In genomic region chr3:53223025-53223424, GRCh38 we compare ENCODE assay signal across 27 cellular contexts. TPM values are rescaled to one million over a fixed set of nuclear protein-coding genes. Genes with fewer than 3 reads are reported as not detected.
DNase-seq lines count a peak whose midpoint lies in the region; ATAC-seq, FAIRE-seq and TF ChIP-seq lines count a peak whose summit lies in the region.
"Had no signal": no experiment of that assay in that cellular context is flagged by ENCODE, and none has a peak within 500 bp of the region (broad histone marks: within the 10 kb centered on the region; RNA-seq: fewer than 3 reads in every experiment).

No MANE protein-coding gene starts in this region.

- TF ChIP-seq POLR2A in HepG2 (IDR thresholded peaks at IDR 0.05; ENCODE audit: insufficient read depth in 1 of 2, low read depth in 2 of 2, low read length in 2 of 2) (0 out of 4 replicates have a peak, but pooled peaks of 1 of the 2 experiments have one; percentile 27), right lobe of liver (IDR thresholded peaks at IDR 0.05) (no peak)

- H3K27me3 Mint-ChIP-seq in WTC11 (ENCODE audit: low read depth) (no peaks in the 10 kb centered on the region; the same call in 1 of the 2 replicates), nephron progenitor cell (ENCODE audit: low read depth, poor library complexity) (peaks cover 2% of the 10 kb centered on the region)
- H3K27me3 Mint-ChIP-seq: IgD-negative memory B cell, T-cell had no signal

- H3K79me2 ChIP-seq in HepG2 (ENCODE audit: insufficient read depth, low read length): no peaks in the 10 kb centered on the region

- H3K4me3 Mint-ChIP-seq in WTC11 (no peak overlapping the region), nephron progenitor cell (no peak overlapping the region)
- H3K4me3 Mint-ChIP-seq: activated T-cell treated with anti-CD3 and anti-CD28 coated beads, Interleukin-2, amount 50 U/mL, for 4 hours; IgD-negative memory B cell; stimulated activated effector memory CD8-positive, alpha-beta T cell treated with anti-CD3 and anti-CD28 coated beads, Interleukin-12 subunit alpha, Interleukin-12 subunit beta, amount 100 ng/mL, for 72 hours; T-cell had no signal

- in situ Hi-C loops in HepG2 (cut with HindIII; ENCODE audit: extremely low pct_ligation_motif_present, low pct_unique_long_range_greater_than_20kb) (no loop called here), KBM-7 (cut with MboI; ENCODE audit: low pct_unique_long_range_greater_than_20kb, low sequenced_read_pairs) (no loop called here)

- TF ChIP-seq CTCF in HepG2 (CRISPR knock-in tag; IDR thresholded peaks at IDR 0.05) (no peak), right lobe of liver (IDR thresholded peaks at IDR 0.05) (no peak), WTC11 (IDR thresholded peaks at IDR 0.05) (no peak), nephron progenitor cell (IDR thresholded peaks at IDR 0.05) (no peak), upper lobe of right lung (IDR thresholded peaks at IDR 0.05) (no peak)

- intact Hi-C loops in HepG2 (cut with micrococcal nuclease; ENCODE audit: unreplicated experiment) (loop anchor here (5.0 kb wide), 1 partner anchor 34 kb away; the partner anchor contains the start of gene TKT), right lobe of liver (cut with DNase I) (no loop called here), upper lobe of right lung (cut with DNase I) (no loop called here)

- 0 out of 2 replicates have a peak, but pooled peaks cover 3% of the 10 kb centered on the region for H4K20me1 ChIP-seq in HepG2 (ENCODE audit: insufficient read depth, low read length)

- 75% methylated on average over 2 of the region's 7 CpGs for WGBS in HepG2 (ENCODE audit: low lambda C conversion rate)
- 47% methylated on average over 3 of the region's 7 CpGs for WGBS in right lobe of liver (ENCODE audit: insufficient coverage, low coverage, low lambda C conversion rate, missing lambda C conversion rate)

- ATAC-seq in HepG2 (peak; percentile 9), right lobe of liver (no peak), WTC11 (no peak), upper lobe of right lung (no peak), GM18511 (IDR thresholded peaks at IDR 0.05; ENCODE audit: unreplicated experiment) (no peak)
- ATAC-seq: activated T-cell treated with anti-CD3 and anti-CD28 coated beads, Interleukin-2, amount 50 U/mL, for 4 hours; left lobe of liver; stimulated activated effector memory CD8-positive, alpha-beta T cell treated with anti-CD3 and anti-CD28 coated beads, Interleukin-12 subunit alpha, Interleukin-12 subunit beta, amount 100 ng/mL, for 72 hours; T-cell had no signal

- peaks cover 22 to 42% of the 10 kb centered on the region in 2 experiments for H3K36me3 ChIP-seq in HepG2 (replicated peaks in 1 of 2; ENCODE audit: control insufficient read depth in 1 of 2, insufficient read depth in 2 of 2, low read length in 2 of 2)
- H3K36me3 ChIP-seq in right lobe of liver: peaks cover 1 to 49% (median 23%) of the 10 kb centered on the region in 4 donors
- peaks cover 48% of the 10 kb centered on the region for H3K36me3 ChIP-seq in upper lobe of right lung

- H3K4me1 Mint-ChIP-seq in WTC11 (peaks cover 5% of the 10 kb centered on the region), nephron progenitor cell (peaks cover 6% of the 10 kb centered on the region)

- H3K4me3 ChIP-seq in HepG2 (replicated peaks in 1 of 3; ENCODE audit: insufficient read depth in 1 of 3, low read depth in 2 of 3, low read length in 3 of 3) (no peak overlapping the region), right lobe of liver (no peak overlapping the region), upper lobe of right lung (no peak overlapping the region)
- H3K4me3 ChIP-seq: upper lobe of left lung had no signal

- H3K36me3 Mint-ChIP-seq in WTC11 (peaks cover 45% of the 10 kb centered on the region), nephron progenitor cell (ENCODE audit: low read depth) (peaks cover 38% of the 10 kb centered on the region)

- no peak for FAIRE-seq in HepG2 (lab: Jason Lieb, UNC)
- FAIRE-seq: GM12892 had no signal

- TF ChIP-seq EP300 in HepG2 (IDR thresholded peaks at IDR 0.05; ENCODE audit: low read depth in 2 of 2, low read length in 2 of 2) (no peak), HepG2 (CRISPR knock-in tag; IDR thresholded peaks at IDR 0.05; ENCODE audit: borderline replicate concordance) (no peak)

- H3K9me3 Mint-ChIP-seq in WTC11: no peaks in the 10 kb centered on the region
- H3K9me3 Mint-ChIP-seq in nephron progenitor cell: no peaks in the 10 kb centered on the region
- H3K9me3 Mint-ChIP-seq: activated T-cell treated with anti-CD3 and anti-CD28 coated beads, Interleukin-2, amount 50 U/mL, for 4 hours; IgD-negative memory B cell; stimulated activated effector memory CD8-positive, alpha-beta T cell treated with anti-CD3 and anti-CD28 coated beads, Interleukin-12 subunit alpha, Interleukin-12 subunit beta, amount 100 ng/mL, for 72 hours; T-cell had no signal

- H3K4me1 ChIP-seq in HepG2 (ENCODE audit: insufficient read depth, low read length): peaks cover 63% of the 10 kb centered on the region
- no peaks in the 10 kb centered on the region for H3K4me1 ChIP-seq in right lobe of liver
- H3K4me1 ChIP-seq in upper lobe of right lung: no peaks in the 10 kb centered on the region
- H3K4me1 ChIP-seq: upper lobe of left lung had no signal

- H3K9ac ChIP-seq in HepG2 (ENCODE audit: insufficient read depth, low read depth, low read length): no peak overlapping the region

- H3K27ac ChIP-seq in HepG2 (ENCODE audit: extremely low read length, insufficient read depth, low read length): peak overlapping the region; percentile 75
- no peak overlapping the region for H3K27ac ChIP-seq in right lobe of liver
- no peak overlapping the region for H3K27ac ChIP-seq in upper lobe of right lung
- H3K27ac ChIP-seq: brain microvascular endothelial cell, C4-2B, upper lobe of left lung had no signal

- no TSS peak for BruUV-seq in HepG2 (replicated peaks; lab: Mats Ljungman, UMichigan)

- TF ChIP-seq RAD21 in HepG2 (CRISPR knock-in tag; IDR thresholded peaks at IDR 0.05): no peak

- no peak overlapping the region for H2AFZ ChIP-seq in HepG2 (ENCODE audit: low read length)

- H3K9me3 ChIP-seq in HepG2 (ENCODE audit: low read length) (no peaks in the 10 kb centered on the region), right lobe of liver (no peaks in the 10 kb centered on the region), upper lobe of right lung (no peaks in the 10 kb centered on the region)
- H3K9me3 ChIP-seq: upper lobe of left lung had no signal

- H3K27me3 ChIP-seq in HepG2 (ENCODE audit: control insufficient read depth in 1 of 2, insufficient read depth in 2 of 2, low read length in 2 of 2): no peaks in the 10 kb centered on the region
- no peaks in the 10 kb centered on the region for H3K27me3 ChIP-seq in right lobe of liver
- H3K27me3 ChIP-seq in upper lobe of right lung: no peaks in the 10 kb centered on the region
- H3K27me3 ChIP-seq: brain microvascular endothelial cell, upper lobe of left lung had no signal

- DNase-seq in HepG2 (ENCODE audit: low spot score) (peak; percentile 20), right lobe of liver (no peak), WTC11 (ENCODE audit: low spot score) (no peak), nephron progenitor cell (no peak), upper lobe of right lung (peak; percentile 36), KBM-7 (no peak)
- no peak for DNase-seq in activated CD8-positive, alpha-beta memory T cell treated with anti-CD3 and anti-CD28 coated beads, Interleukin-2, amount 50 U/mL, for 48 hours
- DNase-seq: activated CD4-positive, alpha-beta T cell treated with anti-CD3 and anti-CD28 coated beads, Interleukin-2, amount 50 U/mL, for 1 hour; activated CD4-positive, CD25-positive, alpha-beta regulatory T cell; activated naive CD4-positive, alpha-beta T cell; activated T-cell treated with anti-CD3 and anti-CD28 coated beads, Interleukin-2, amount 50 U/mL, for 4 hours; brain microvascular endothelial cell; COR-L47; effector CD8-positive, alpha-beta T cell; HCEC 1CT; mesenchymal stem cell; NCI-H446; NCI-H774; occipital lobe; T-cell had no signal

- no peak overlapping the region for H3K4me2 ChIP-seq in HepG2 (ENCODE audit: low read depth, low read length)

- POLR2A ChIA-PET in HepG2 (lab: Yijun Ruan, JAX): interaction anchor here (1.3 to 1.5 kb wide), 2 partner anchors 47 to 63 kb away, joined by 3 read pairs; no protein-coding TSS in a partner anchor
- POLR2A ChIA-PET in WTC11 (lab: Charles Lee): interaction anchor here (1.4 kb wide), 1 partner anchor 127 kb away, joined by 3 read pairs; no protein-coding TSS in a partner anchor

- CTCF ChIA-PET in HepG2 (lab: Yijun Ruan, JAX; ENCODE audit: low intra/inter-chr PET ratio, low total read pairs): no interaction called here
- CTCF ChIA-PET in WTC11 (lab: Charles Lee): interaction anchor here (0.9 to 1.6 kb wide), 4 partner anchors 8 to 127 kb away, joined by 3 to 7 read pairs (median 4); no protein-coding TSS in a partner anchor

- peak overlapping the region; percentile 83 for H3K27ac Mint-ChIP-seq in WTC11
- H3K27ac Mint-ChIP-seq in nephron progenitor cell: peak overlapping the region; percentile 84
- H3K27ac Mint-ChIP-seq: IgD-negative memory B cell, T-cell had no signal

RNA-seq across cellular contexts. Expression of gene TKT, which starts 32.8 kb away (rescaled TPM):
- 196 and 238 TPM in 2 replicates for total RNA-seq in HepG2 (2016; rRNA removed; fragmentation: Illumina TruSeq; extraction: Trizol)
- 73.9 and 83.5 TPM in 2 replicates for total RNA-seq in HepG2 (2016; cell fraction: cytosol; rRNA removed; fragmentation: Illumina TruSeq; extraction: Trizol; ENCODE audit: low read depth)
- total RNA-seq in HepG2 (2016; cell fraction: insoluble cytoplasmic fraction; rRNA removed; fragmentation: Illumina TruSeq; extraction: Trizol): 153 and 251 TPM in 2 replicates
- 138 and 161 TPM in 2 replicates for total RNA-seq in HepG2 (2016; cell fraction: membrane; rRNA removed; fragmentation: Illumina TruSeq; extraction: Trizol)
- 157 and 193 TPM in 2 replicates for total RNA-seq in HepG2 (2016; cell fraction: nucleus; rRNA removed; fragmentation: Illumina TruSeq; extraction: Trizol)
- polyA plus RNA-seq in HepG2 (2011; rRNA removed): 150 and 188 TPM in 2 replicates
- polyA plus RNA-seq in HepG2 (2011; cell fraction: cytosol; rRNA removed): 105 and 148 TPM in 2 replicates
- polyA plus RNA-seq in HepG2 (2011; cell fraction: nucleus; rRNA removed): 113 and 116 TPM in 2 replicates
- polyA plus RNA-seq in HepG2 (2012): 234 and 367 TPM in 2 replicates
- 126 and 140 TPM in 2 replicates for polyA plus RNA-seq in HepG2 (2016; cell fraction: cytosol; fragmentation: Illumina TruSeq; extraction: Trizol; ENCODE audit: low read depth)
- 190 and 266 TPM in 2 replicates for polyA plus RNA-seq in HepG2 (2016; cell fraction: insoluble cytoplasmic fraction; fragmentation: Illumina TruSeq; extraction: Trizol; ENCODE audit: low read depth)
- polyA plus RNA-seq in HepG2 (2016; cell fraction: membrane; fragmentation: Illumina TruSeq; extraction: Trizol; ENCODE audit: low read depth): 168 and 215 TPM in 2 replicates
- polyA plus RNA-seq in HepG2 (2016; cell fraction: nucleus; fragmentation: Illumina TruSeq; extraction: Trizol; ENCODE audit: insufficient read depth, low read depth): 308 and 328 TPM in 2 replicates
- polyA minus RNA-seq in HepG2 (2011; rRNA and poly(A)+ RNA removed; ENCODE audit: low replicate concordance): 280 and 471 TPM in 2 replicates
- 128 and 140 TPM in 2 replicates for polyA minus RNA-seq in HepG2 (2011; cell fraction: cytosol; rRNA and poly(A)+ RNA removed)
- polyA minus RNA-seq in HepG2 (2011; cell fraction: nucleus; rRNA and poly(A)+ RNA removed): 47.4 and 62.7 TPM in 2 replicates
- 100 to 1,000 TPM in 5 of 6 experiments, 10 to 100 TPM in 1; 98.9 to 257 (median 146) TPM for total RNA-seq in right lobe of liver
- total RNA-seq in WTC11 (2021): 1,040 to 1,222 TPM (median 1,204 TPM) in 3 replicates
- 432 TPM for total RNA-seq in upper lobe of right lung

Comparison
In these comparisons a context has a peak if more than half of its experiments do, and no peak if none do; other contexts are left out.
1. DNase-seq: peak in HepG2 (single experiment) and upper lobe of right lung (single experiment); none in right lobe of liver (0 of 3), WTC11 (single experiment), nephron progenitor cell (single experiment), KBM-7 (single experiment) and activated CD8-positive, alpha-beta memory T cell treated with anti-CD3 and anti-CD28 coated beads, Interleukin-2, amount 50 U/mL, for 48 hours (single experiment).
2. Of the 50 proteins assayed by ChIP-seq in both HepG2 and WTC11: peak only in HepG2: none; only in WTC11: MAX and ZNF317; in both: none; in neither: 48.